ENCODE assay signal across 31 cellular contexts in the genomic region with DNA sequence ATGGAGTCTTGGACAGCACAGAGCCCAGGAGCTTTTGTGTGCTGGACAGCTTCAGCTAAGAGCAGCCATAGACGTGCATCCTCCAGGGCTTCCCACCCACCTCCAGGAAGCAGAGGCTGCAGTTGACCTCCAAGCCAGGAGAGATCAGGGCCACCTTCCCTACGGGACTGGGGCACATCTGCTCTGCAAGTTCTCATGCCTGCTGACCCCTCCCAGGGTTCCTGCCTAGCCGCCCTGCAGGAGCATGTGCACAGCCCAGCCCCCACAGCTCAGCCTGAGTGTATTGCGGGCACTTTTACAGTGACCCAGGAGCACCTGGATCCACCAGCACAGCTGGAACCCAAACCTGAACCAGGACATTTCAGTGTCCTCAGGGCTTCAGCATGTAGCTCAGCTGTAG.
"Had no signal": no experiment of that assay in that cellular context is flagged by ENCODE, and none has a peak within 500 bp of the region (broad histone marks: within the 10 kb centered on the region; RNA-seq: fewer than 3 reads in every experiment).

No MANE protein-coding gene starts in this region.

- DNase-seq: heart right ventricle; islet precursor cell; kidney glomerular epithelial cell; left cardiac atrium; lower lobe of right lung; mammary epithelial cell; mesendoderm; midbrain; mucosa of descending colon; naive thymus-derived CD4-positive, alpha-beta T cell; nucleus accumbens; stimulated activated CD4-positive, alpha-beta T cell treated with anti-CD3 and anti-CD28 coated beads, Interleukin-1b, Interleukin-23, amount 100 ng/mL, for 48 hours; stimulated activated CD4-positive, alpha-beta T cell treated with anti-CD3 and anti-CD28 coated beads, Interleukin-2, amount 100 ng/mL, for 48 hours; stimulated activated CD4-positive, alpha-beta T cell treated with anti-CD3 and anti-CD28 coated beads, Interleukin-4, amount 100 ng/mL, for 4 hours; stimulated activated CD8-positive, alpha-beta memory T cell treated with anti-CD3 and anti-CD28 coated beads, Interleukin-4, amount 100 ng/mL, for 48 hours; stimulated activated naive B cell treated with anti-CD40 and anti-IgM and Interleukin-4, amounts not matched to agents 10 μg/mL and 1 μg/mL and 100 μg/mL, for 72 hours; stimulated activated naive CD8-positive, alpha-beta T cell treated with anti-CD3 and anti-CD28 coated beads, Interleukin-15, Interleukin-2, amounts not matched to agents 100 U/mL and 50 U/mL, for 24 hours; stomach; testis; thyroid gland; transverse colon; uterus had no signal

- H3K27ac ChIP-seq: heart right ventricle, hepatocyte, lower lobe of right lung, pancreas, psoas muscle, right atrium auricular region, right lobe of liver, stomach, testis, thyroid gland, transverse colon, uterus had no signal

- H3K27ac Mint-ChIP-seq: naive thymus-derived CD4-positive, alpha-beta T cell; natural killer cell treated with Interleukin-12 subunit alpha and Interleukin-12 subunit beta and Interleukin-15 and Interleukin-18, amount 100 ng/mL, for 72 hours; stimulated activated naive B cell treated with anti-CD40 and anti-IgM and Interleukin-4, amounts not matched to agents 10 μg/mL and 1 μg/mL and 100 μg/mL, for 72 hours had no signal

- FAIRE-seq: pancreas had no signal

- H3K27me3 ChIP-seq: heart right ventricle, hepatocyte, pancreas, right atrium auricular region, right lobe of liver, stomach, testis, thyroid gland, transverse colon, uterus had no signal

- H3K4me3 Mint-ChIP-seq: naive thymus-derived CD4-positive, alpha-beta T cell; natural killer cell treated with Interleukin-12 subunit alpha and Interleukin-12 subunit beta and Interleukin-15 and Interleukin-18, amount 100 ng/mL, for 72 hours; neural crest cell; stimulated activated naive B cell treated with anti-CD40 and anti-IgM and Interleukin-4, amounts not matched to agents 10 μg/mL and 1 μg/mL and 100 μg/mL, for 72 hours had no signal

- H3K4me2 ChIP-seq: hepatocyte, smooth muscle cell had no signal

- H3K36me3 ChIP-seq: heart right ventricle, lower lobe of right lung, pancreas, right atrium auricular region, right lobe of liver, stomach, thyroid gland, transverse colon, uterus had no signal

- H2AFZ ChIP-seq: hepatocyte had no signal

- H3K79me2 ChIP-seq: hepatocyte had no signal

- H3K4me1 ChIP-seq: heart right ventricle, lower lobe of right lung, pancreas, psoas muscle, right atrium auricular region, right lobe of liver, stomach, testis, thyroid gland, transverse colon, uterus had no signal

- H3K36me3 Mint-ChIP-seq: stimulated activated naive B cell treated with anti-CD40 and anti-IgM and Interleukin-4, amounts not matched to agents 10 μg/mL and 1 μg/mL and 100 μg/mL, for 72 hours had no signal

- H3K4me3 ChIP-seq: heart right ventricle, hepatocyte, lower lobe of right lung, mucosa of descending colon, pancreas, psoas muscle, right atrium auricular region, right lobe of liver, smooth muscle cell, stomach, testis, thyroid gland, transverse colon, uterus had no signal

- H3K4me1 Mint-ChIP-seq: naive thymus-derived CD4-positive, alpha-beta T cell; neural crest cell; stimulated activated naive B cell treated with anti-CD40 and anti-IgM and Interleukin-4, amounts not matched to agents 10 μg/mL and 1 μg/mL and 100 μg/mL, for 72 hours had no signal

- H3K27me3 Mint-ChIP-seq: naive thymus-derived CD4-positive, alpha-beta T cell; natural killer cell treated with Interleukin-12 subunit alpha and Interleukin-12 subunit beta and Interleukin-15 and Interleukin-18, amount 100 ng/mL, for 72 hours; stimulated activated naive B cell treated with anti-CD40 and anti-IgM and Interleukin-4, amounts not matched to agents 10 μg/mL and 1 μg/mL and 100 μg/mL, for 72 hours had no signal

- H3K9me3 ChIP-seq: lower lobe of right lung, pancreas, psoas muscle, right atrium auricular region, right lobe of liver, testis, thyroid gland, uterus had no signal

- ATAC-seq: left cardiac atrium; left lobe of liver; mucosa of descending colon; naive thymus-derived CD4-positive, alpha-beta T cell; pancreas; psoas muscle; stimulated activated naive B cell treated with anti-CD40 and anti-IgM and Interleukin-4, amounts not matched to agents 10 μg/mL and 1 μg/mL and 100 μg/mL, for 72 hours; stimulated activated naive CD8-positive, alpha-beta T cell treated with anti-CD3 and anti-CD28 coated beads, Interleukin-15, Interleukin-2, amounts not matched to agents 100 U/mL and 50 U/mL, for 24 hours had no signal
